2 cellular contexts compared by ENCODE assay signal in the genomic region with DNA sequence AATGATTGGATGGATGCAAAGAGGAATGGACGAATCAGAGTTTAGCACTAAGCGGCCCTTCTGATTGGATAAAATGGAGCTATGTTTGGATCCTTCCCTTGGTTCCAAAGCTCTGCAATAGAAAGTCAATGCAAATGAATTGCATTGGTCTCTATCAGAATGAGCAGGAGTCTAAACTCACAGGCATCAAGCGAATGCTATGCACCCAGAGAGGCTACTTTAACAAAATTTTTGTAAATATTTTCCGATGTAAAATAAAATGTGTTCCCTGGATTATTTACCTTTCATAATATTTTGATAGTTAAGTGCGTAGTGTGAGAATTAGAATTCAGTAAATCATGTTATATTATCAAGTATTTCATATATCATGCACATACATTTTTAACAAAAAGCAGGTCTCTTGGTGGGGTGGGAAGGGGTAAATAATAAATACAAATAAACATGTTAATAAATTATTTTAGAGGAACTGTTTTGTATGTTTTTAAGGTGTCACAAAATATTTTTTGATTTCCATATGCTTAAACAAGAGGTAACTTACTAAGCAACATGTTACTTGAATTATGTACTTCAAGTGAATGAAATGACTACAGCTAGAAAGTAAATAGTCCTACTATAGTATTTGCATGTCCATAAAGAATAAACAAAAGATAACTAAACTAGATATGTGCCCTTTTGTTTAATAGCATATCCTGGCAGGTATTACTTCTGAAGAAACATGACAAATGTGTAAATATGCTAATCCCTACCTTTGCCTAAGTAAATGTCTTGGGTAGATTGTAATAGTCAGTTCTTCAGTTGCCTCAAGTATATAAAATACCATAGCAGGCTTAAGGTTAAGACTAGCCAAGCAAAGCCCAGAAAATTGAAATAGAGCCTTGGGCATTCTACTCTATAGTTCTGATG.
A peak's percentile ranks its signal among the peaks of the same experiment; 100 is the strongest.
TF ChIP-seq lines count a peak whose summit lies in the region.

No MANE protein-coding gene starts in this region.

TF ChIP-seq in GM23338, 12 proteins besides CTCF, POLR2A, EP300 and RAD21:
- TF ChIP-seq, protein P1, sequence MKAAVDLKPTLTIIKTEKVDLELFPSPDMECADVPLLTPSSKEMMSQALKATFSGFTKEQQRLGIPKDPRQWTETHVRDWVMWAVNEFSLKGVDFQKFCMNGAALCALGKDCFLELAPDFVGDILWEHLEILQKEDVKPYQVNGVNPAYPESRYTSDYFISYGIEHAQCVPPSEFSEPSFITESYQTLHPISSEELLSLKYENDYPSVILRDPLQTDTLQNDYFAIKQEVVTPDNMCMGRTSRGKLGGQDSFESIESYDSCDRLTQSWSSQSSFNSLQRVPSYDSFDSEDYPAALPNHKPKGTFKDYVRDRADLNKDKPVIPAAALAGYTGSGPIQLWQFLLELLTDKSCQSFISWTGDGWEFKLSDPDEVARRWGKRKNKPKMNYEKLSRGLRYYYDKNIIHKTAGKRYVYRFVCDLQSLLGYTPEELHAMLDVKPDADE (IDR thresholded peaks at IDR 0.05) = no peak
- no peak for TF ChIP-seq STAT1 (IDR thresholded peaks at IDR 0.05; ENCODE audit: unreplicated experiment)
- no peak for TF ChIP-seq EZH2 (IDR thresholded peaks at IDR 0.05; ENCODE audit: low read depth, unreplicated experiment)
- no peak for TF ChIP-seq POLR2AphosphoS5 (IDR thresholded peaks at IDR 0.05; ENCODE audit: low read depth)

TF ChIP-seq in endothelial cell of umbilical vein, 7 proteins besides CTCF, POLR2A, EP300 and RAD21:
- TF ChIP-seq FOS (IDR thresholded peaks at IDR 0.05; ENCODE audit: borderline replicate concordance, insufficient read depth, low read length) (no peak), EZH2 (IDR thresholded peaks at IDR 0.05; ENCODE audit: borderline replicate concordance, low read depth, low read length, severe bottlenecking) (peak; percentile 66)
